Comparison of ENCODE assay signal across 20 cellular contexts in the genomic region with DNA sequence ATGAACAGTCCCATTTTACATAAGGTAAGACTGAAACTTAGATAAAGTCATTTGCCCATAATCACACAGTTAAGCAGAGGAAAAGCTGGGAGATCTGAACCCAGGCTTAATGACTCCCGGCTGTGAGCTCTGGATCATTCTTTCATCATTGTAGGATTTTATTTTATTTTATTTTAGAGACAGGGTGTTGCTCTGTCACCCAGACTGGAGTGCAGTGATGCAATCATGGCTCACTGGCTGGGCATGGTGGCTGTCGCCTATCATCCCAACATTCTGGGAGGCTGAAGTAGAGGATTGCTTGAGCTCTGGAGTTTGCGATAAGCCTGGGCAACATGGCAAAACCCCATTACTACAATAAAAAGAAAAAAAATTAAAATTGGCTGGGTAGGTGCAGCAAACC. TPM values are rescaled to one million over a fixed set of nuclear protein-coding genes. Genes with fewer than 3 reads are reported as not detected.
DNase-seq lines count a peak whose midpoint lies in the region; ATAC-seq and TF ChIP-seq lines count a peak whose summit lies in the region.
"Had no signal": no experiment of that assay in that cellular context is flagged by ENCODE, and none has a peak within 500 bp of the region (broad histone marks: within the 10 kb centered on the region; RNA-seq: fewer than 3 reads in every experiment).

No MANE protein-coding gene starts in this region.

- peaks cover 7 to 11% of the 10 kb centered on the region in 2 experiments for H3K4me1 Mint-ChIP-seq in H9
- no peaks in the 10 kb centered on the region for H3K4me1 Mint-ChIP-seq in immature natural killer cell
- H3K4me1 Mint-ChIP-seq in Calu3 (ENCODE audit: low read depth, unreplicated experiment) = no peaks in the 10 kb centered on the region
- H3K4me1 Mint-ChIP-seq in activated T-helper 1 cell treated with anti-CD3 and anti-CD28 coated beads, Interleukin-12 subunit alpha, Interleukin-12 subunit beta, Interleukin-2, Interleukin-4 antibody, amounts not matched to agents 30 ng/mL and 10 ng/mL and 1 ng/mL, durations not matched to agents 14 hours and 24 hours and 36 hours (ENCODE audit: low read depth) = no peaks in the 10 kb centered on the region

- H3T11ph ChIP-seq in H9 (ENCODE audit: low read length) = no peak overlapping the region

- H3K36me3 ChIP-seq in psoas muscle (ENCODE audit: insufficient read depth in 1 of 2, low read depth in 1 of 2) = no peaks in the 10 kb centered on the region
- H3K36me3 ChIP-seq: HAP-1 had no signal

- no peak overlapping the region for H3K56ac ChIP-seq in H9 (ENCODE audit: insufficient read length, low read depth, low read length)

- H3K4me2 ChIP-seq in H9 (ENCODE audit: insufficient read depth, insufficient read length, low read length) = no peak overlapping the region
- H3K4me2 ChIP-seq: SK-N-SH had no signal

- ATAC-seq in psoas muscle (no peak), HG03159 (IDR thresholded peaks at IDR 0.05; ENCODE audit: unreplicated experiment) (no peak)
- ATAC-seq: A549 had no signal

- H2BK15ac ChIP-seq in H9 (ENCODE audit: low read depth, low read length) = no peak overlapping the region

- H3K4me3 ChIP-seq in AG10803 (ENCODE audit: low read length) = no peak overlapping the region
- no peak overlapping the region for H3K4me3 ChIP-seq in coronary artery
- H3K4me3 ChIP-seq in psoas muscle = no peak overlapping the region
- H3K4me3 ChIP-seq: A549, HAP-1 had no signal

- H3K27me3 ChIP-seq in H9 (ENCODE audit: insufficient read depth, low read length) (no peaks in the 10 kb centered on the region; the same call in 1 of the 2 replicates), psoas muscle (ENCODE audit: insufficient read depth in 3 of 3, low read length in 2 of 3) (no peaks in the 10 kb centered on the region)

- no peak overlapping the region for H4K91ac ChIP-seq in H9 (ENCODE audit: insufficient read length, low read depth, low read length)

- no peak overlapping the region for H3K4ac ChIP-seq in H9 (ENCODE audit: low read depth, low read length)

- H2BK20ac ChIP-seq in H9 (ENCODE audit: low read depth, low read length, poor library complexity, severe bottlenecking) = peak overlapping the region; percentile 45

- H3K9me3 ChIP-seq in H9 (ENCODE audit: control insufficient read depth, low read depth, low read length) = no peaks in the 10 kb centered on the region
- H3K9me3 ChIP-seq in psoas muscle = no peaks in the 10 kb centered on the region
- H3K9me3 ChIP-seq: A549, HAP-1, SK-N-SH had no signal

- H3K18ac ChIP-seq in H9 (ENCODE audit: insufficient read length, low read depth, low read length) = no peak overlapping the region

- peak; percentile 18 for DNase-seq in AG10803 (ENCODE audit: low read depth)
- DNase-seq in H9 = no peak
- DNase-seq in coronary artery (ENCODE audit: low spot score) = no peak
- DNase-seq in psoas muscle = no peak
- DNase-seq in immature natural killer cell = no peak
- DNase-seq in Calu3 = no peak
- DNase-seq in activated T-helper 1 cell treated with anti-CD3 and anti-CD28 coated beads, Interleukin-12 subunit alpha, Interleukin-12 subunit beta, Interleukin-2, Interleukin-4 antibody, amounts not matched to agents 30 ng/mL and 10 ng/mL and 1 ng/mL, durations not matched to agents 14 hours and 24 hours and 36 hours (ENCODE audit: low spot score) = no peak
- DNase-seq: DMS79 treated with DMSO at 0.1 percent for 48 hours, NCI-H1105, NCI-H1694 treated with DMSO at 0.1 percent for 48 hours, NCI-H510A, NCI-H774, RPMI8226, SHP77 treated with DMSO at 0.1 percent for 48 hours, SK-N-SH had no signal

- no peak overlapping the region for H3K9ac ChIP-seq in H9 (ENCODE audit: extremely low read depth, insufficient read length, low read length)
- H3K9ac ChIP-seq: SK-N-SH had no signal

- H4K20me1 ChIP-seq in H9 (ENCODE audit: control insufficient read depth, insufficient read depth, insufficient read length) = no peaks in the 10 kb centered on the region

- no peak overlapping the region for H3K27ac ChIP-seq in H9 (ENCODE audit: insufficient read length, low read depth, low read length)
- H3K27ac ChIP-seq in coronary artery = peak overlapping the region; percentile 32 to 85
- H3K27ac ChIP-seq in psoas muscle = peak overlapping the region; percentile 84
- H3K27ac ChIP-seq: C4-2B, HL-60 had no signal

- no peak overlapping the region for H2BK5ac ChIP-seq in H9 (ENCODE audit: insufficient read length, low read length)

- H3K79me1 ChIP-seq in H9 (ENCODE audit: insufficient read depth, low read depth, low read length, poor library complexity, severe bottlenecking) = no peaks in the 10 kb centered on the region

- no TSS peak for BruUV-seq in Calu3 (replicated peaks; lab: Mats Ljungman, UMichigan)

- H2BK12ac ChIP-seq in H9 (ENCODE audit: insufficient read length, low read depth, low read length) = no peak overlapping the region

- H2BK120ac ChIP-seq in H9 (ENCODE audit: low read depth, low read length, poor library complexity, severe bottlenecking) = no peak overlapping the region

- no peaks in the 10 kb centered on the region; the same call in none of the 2 replicates for H3K27me3 Mint-ChIP-seq in H9 (ENCODE audit: low read depth)
- peaks cover 0 to 2% (median 0%) of the 10 kb centered on the region in 3 donors for H3K27me3 Mint-ChIP-seq in immature natural killer cell (ENCODE audit: low read depth in 3 of 3)
- H3K27me3 Mint-ChIP-seq in Calu3 (ENCODE audit: unreplicated experiment) = no peaks in the 10 kb centered on the region
- peaks cover 2% of the 10 kb centered on the region for H3K27me3 Mint-ChIP-seq in activated T-helper 1 cell treated with anti-CD3 and anti-CD28 coated beads, Interleukin-12 subunit alpha, Interleukin-12 subunit beta, Interleukin-2, Interleukin-4 antibody, amounts not matched to agents 30 ng/mL and 10 ng/mL and 1 ng/mL, durations not matched to agents 14 hours and 24 hours and 36 hours (ENCODE audit: insufficient read depth)

- intact Hi-C loops in psoas muscle (cut with DNase I) = no loop called here
- intact Hi-C loops in Calu3 (cut with micrococcal nuclease; ENCODE audit: unreplicated experiment) = no loop called here
- intact Hi-C loops in activated T-helper 1 cell treated with anti-CD3 and anti-CD28 coated beads, Interleukin-12 subunit alpha, Interleukin-12 subunit beta, Interleukin-2, Interleukin-4 antibody, amounts not matched to agents 30 ng/mL and 10 ng/mL and 1 ng/mL, durations not matched to agents 14 hours and 24 hours and 36 hours (cut with micrococcal nuclease) = no loop called here

- H3K79me2 ChIP-seq in H9 (ENCODE audit: insufficient read depth, low read length) = no peaks in the 10 kb centered on the region

- no peaks in the 10 kb centered on the region for H3K36me3 Mint-ChIP-seq in H9 (ENCODE audit: insufficient read depth in 1 of 3, low read depth in 3 of 3)
- H3K36me3 Mint-ChIP-seq in immature natural killer cell = no peaks in the 10 kb centered on the region
- no peaks in the 10 kb centered on the region for H3K36me3 Mint-ChIP-seq in Calu3 (ENCODE audit: insufficient read depth, unreplicated experiment)
- no peaks in the 10 kb centered on the region for H3K36me3 Mint-ChIP-seq in activated T-helper 1 cell treated with anti-CD3 and anti-CD28 coated beads, Interleukin-12 subunit alpha, Interleukin-12 subunit beta, Interleukin-2, Interleukin-4 antibody, amounts not matched to agents 30 ng/mL and 10 ng/mL and 1 ng/mL, durations not matched to agents 14 hours and 24 hours and 36 hours (ENCODE audit: low read depth)

- CTCF ChIA-PET in Calu3 (lab: Charles Lee) = interaction anchor here (0.6 to 1.1 kb wide), 3 partner anchors 13 to 117 kb away, joined by 3 to 5 read pairs (median 3); no protein-coding TSS in a partner anchor

- H3K4me1 ChIP-seq in H9 (ENCODE audit: insufficient read depth, low read length) (no peaks in the 10 kb centered on the region), psoas muscle (peaks cover 14% of the 10 kb centered on the region)
- H3K4me1 ChIP-seq: HAP-1 had no signal

- no peak overlapping the region for H4K8ac ChIP-seq in H9 (replicated peaks; ENCODE audit: insufficient read length, low read depth, low read length)

- WGBS in H9 (ENCODE audit: extremely low coverage, insufficient read length, low lambda C conversion rate) = no CpG with 5 or more reads among the region's 3 CpGs
- 82 to 91% (median 89%) methylated on average over 3 of the region's 3 CpGs for WGBS in psoas muscle, 3 donors

- H4K5ac ChIP-seq in H9 (ENCODE audit: insufficient read length, low read depth, low read length) = no peak overlapping the region

- H3K27ac Mint-ChIP-seq in H9 = 0 out of 7 replicates have a peak overlapping the region, but pooled peaks of 2 of the 3 experiments have one; percentile 36 to 62
- no peak overlapping the region for H3K27ac Mint-ChIP-seq in immature natural killer cell
- H3K27ac Mint-ChIP-seq in Calu3 (ENCODE audit: unreplicated experiment) = no peak overlapping the region
- H3K27ac Mint-ChIP-seq in activated T-helper 1 cell treated with anti-CD3 and anti-CD28 coated beads, Interleukin-12 subunit alpha, Interleukin-12 subunit beta, Interleukin-2, Interleukin-4 antibody, amounts not matched to agents 30 ng/mL and 10 ng/mL and 1 ng/mL, durations not matched to agents 14 hours and 24 hours and 36 hours = no peak overlapping the region

- no peaks in the 10 kb centered on the region for H3K23me2 ChIP-seq in H9 (ENCODE audit: insufficient read length, low read depth, low read length, poor library complexity, severe bottlenecking)

- H3K23ac ChIP-seq in H9 (ENCODE audit: insufficient read length, low read depth, low read length) = no peak overlapping the region

- H3K9me3 Mint-ChIP-seq in H9 = no peaks in the 10 kb centered on the region
- no peaks in the 10 kb centered on the region for H3K9me3 Mint-ChIP-seq in immature natural killer cell
- H3K9me3 Mint-ChIP-seq in Calu3 (ENCODE audit: low read depth, unreplicated experiment) = no peaks in the 10 kb centered on the region
- no peaks in the 10 kb centered on the region for H3K9me3 Mint-ChIP-seq in activated T-helper 1 cell treated with anti-CD3 and anti-CD28 coated beads, Interleukin-12 subunit alpha, Interleukin-12 subunit beta, Interleukin-2, Interleukin-4 antibody, amounts not matched to agents 30 ng/mL and 10 ng/mL and 1 ng/mL, durations not matched to agents 14 hours and 24 hours and 36 hours

- H2AFZ ChIP-seq in H9 (ENCODE audit: low read length) = peak overlapping the region; percentile 22

- H2AK5ac ChIP-seq in H9 (ENCODE audit: insufficient read length, low read length) = no peak overlapping the region

- TF ChIP-seq CTCF in AG10803 (conservative IDR thresholded peaks at IDR 0.05; ENCODE audit: low read length) (no peak), H9 (conservative IDR thresholded peaks at IDR 0.05) (no peak), coronary artery (IDR thresholded peaks at IDR 0.05) (no peak), psoas muscle (IDR thresholded peaks at IDR 0.05) (no peak), Calu3 (IDR thresholded peaks at IDR 0.05; ENCODE audit: unreplicated experiment) (no peak)

- no peak overlapping the region for H3K4me3 Mint-ChIP-seq in H9
- H3K4me3 Mint-ChIP-seq in immature natural killer cell = no peak overlapping the region
- H3K4me3 Mint-ChIP-seq in Calu3 (ENCODE audit: low read depth, unreplicated experiment) = no peak overlapping the region
- H3K4me3 Mint-ChIP-seq in activated T-helper 1 cell treated with anti-CD3 and anti-CD28 coated beads, Interleukin-12 subunit alpha, Interleukin-12 subunit beta, Interleukin-2, Interleukin-4 antibody, amounts not matched to agents 30 ng/mL and 10 ng/mL and 1 ng/mL, durations not matched to agents 14 hours and 24 hours and 36 hours = no peak overlapping the region

- H3K14ac ChIP-seq in H9 (ENCODE audit: insufficient read depth, low read length) = no peak overlapping the region

RNA-seq across cellular contexts. Expression of a gene that starts 31.2 kb away (rescaled TPM):
- 103 and 112 TPM in 2 replicates for total RNA-seq in H9 (2021)
- 100 to 1,000 TPM; 109 to 221 (median 160) TPM for total RNA-seq in psoas muscle
- 100 to 1,000 TPM in 2 of 3 donors, 10 to 100 TPM in 1; 87.2 to 391 (median 132) TPM for polyA plus RNA-seq in psoas muscle
- polyA plus RNA-seq in immature natural killer cell = 10 to 100 TPM; 44.3 to 87.2 (median 81.7) TPM
- total RNA-seq in Calu3 (2022) = 63.4 and 69.3 TPM in 2 replicates
- 91.0 and 91.6 TPM in 2 replicates for total RNA-seq in activated T-helper 1 cell treated with anti-CD3 and anti-CD28 coated beads, Interleukin-12 subunit alpha, Interleukin-12 subunit beta, Interleukin-2, Interleukin-4 antibody, amounts not matched to agents 30 ng/mL and 10 ng/mL and 1 ng/mL, durations not matched to agents 14 hours and 24 hours and 36 hours

Comparison
In these comparisons a context has a peak if more than half of its experiments do, and no peak if none do; other contexts are left out.
1. H3K27ac Mint-ChIP-seq: peak in H9 (2 of 3); none in immature natural killer cell (0 of 6), Calu3 (single experiment) and activated T-helper 1 cell treated with anti-CD3 and anti-CD28 coated beads, Interleukin-12 subunit alpha, Interleukin-12 subunit beta, Interleukin-2, Interleukin-4 antibody, amounts not matched to agents 30 ng/mL and 10 ng/mL and 1 ng/mL, durations not matched to agents 14 hours and 24 hours and 36 hours (single experiment).